Comparison of ENCODE assay signal across 22 cellular contexts in genomic region chr6:37651991-37652390, GRCh38. TPM values are rescaled to one million over a fixed set of nuclear protein-coding genes. Genes with fewer than 3 reads are reported as not detected.
DNase-seq lines count a peak whose midpoint lies in the region; ATAC-seq, FAIRE-seq and TF ChIP-seq lines count a peak whose summit lies in the region.
"Had no signal": no experiment of that assay in that cellular context is flagged by ENCODE, and none has a peak within 500 bp of the region (broad histone marks: within the 10 kb centered on the region; RNA-seq: fewer than 3 reads in every experiment).

No MANE protein-coding gene starts in this region.

- no peak overlapping the region for H4K91ac ChIP-seq in neuronal stem cell (ENCODE audit: low read depth, low read length, poor library complexity)

- H3K14ac ChIP-seq in neuronal stem cell (ENCODE audit: low read length) = peak overlapping the region; percentile 67

- H3K4me2 ChIP-seq in neuronal stem cell (ENCODE audit: insufficient read depth, low read length, poor library complexity, severe bottlenecking) = no peak overlapping the region
- H3K4me2 ChIP-seq: A549, GM23338 had no signal

- H3K27ac ChIP-seq in neuronal stem cell (replicated peaks; ENCODE audit: low read length) = no peak overlapping the region
- no peak overlapping the region for H3K27ac ChIP-seq in tibial artery
- H3K27ac ChIP-seq: 22Rv1, A549, C4-2B had no signal

- peak overlapping the region; percentile 67 for H3K23ac ChIP-seq in neuronal stem cell (ENCODE audit: low read depth, low read length, poor library complexity)

- WGBS in neuronal stem cell (ENCODE audit: extremely low coverage in 2 of 2, insufficient read length in 2 of 2, insufficient replicate concordance in 1 of 2), 2 donors = no CpG with 5 or more reads among the region's 13 CpGs

- FAIRE-seq in HTR-8/SVneo (lab: Jason Lieb, UNC) = peak; percentile 4
- FAIRE-seq: A549, D721Med, G401.6, GM12892, GM18507, H54 had no signal

- no peak overlapping the region for H2BK15ac ChIP-seq in neuronal stem cell (ENCODE audit: low read length)

- H2BK120ac ChIP-seq in neuronal stem cell (ENCODE audit: low read depth, low read length) = no peak overlapping the region

- peaks cover 0 to 2% of the 10 kb centered on the region in 2 donors for H3K36me3 ChIP-seq in neuronal stem cell (replicated peaks in 1 of 2; ENCODE audit: control insufficient read depth in 2 of 2, insufficient read depth in 2 of 2, low read length in 2 of 2)
- peaks cover 0 to 16% (median 15%) of the 10 kb centered on the region in 3 donors for H3K36me3 ChIP-seq in tibial artery

- H3K79me1 ChIP-seq in neuronal stem cell (ENCODE audit: low read depth, low read length) = no peaks in the 10 kb centered on the region

- intact Hi-C loops in left ventricle myocardium superior (cut with micrococcal nuclease) (no loop called here), tibial artery (cut with DNase I; ENCODE audit: low total_unique reads) (no loop called here)

- no peak for TF ChIP-seq CTCF in tibial artery (IDR thresholded peaks at IDR 0.05)

- no peak overlapping the region for H4K8ac ChIP-seq in neuronal stem cell (ENCODE audit: low read depth, low read length)

- H2AFZ ChIP-seq in neuronal stem cell (ENCODE audit: low read length) = no peak overlapping the region
- H2AFZ ChIP-seq: GM23338 had no signal

- no peak overlapping the region for H3K9ac ChIP-seq in neuronal stem cell (ENCODE audit: low read depth, low read length, poor library complexity)

- H2BK5ac ChIP-seq in neuronal stem cell (ENCODE audit: low read length) = no peak overlapping the region

- H2BK12ac ChIP-seq in neuronal stem cell (ENCODE audit: low read length) = no peak overlapping the region

- H3K9me3 ChIP-seq in neuronal stem cell (replicated peaks in 1 of 2; ENCODE audit: control insufficient read depth in 2 of 2, insufficient read depth in 1 of 2, low read depth in 1 of 2, low read length in 2 of 2) (peaks cover 7 to 12% of the 10 kb centered on the region in 2 donors), tibial artery (peaks cover 0 to 16% (median 5%) of the 10 kb centered on the region in 3 donors)
- H3K9me3 ChIP-seq: A549, Caco-2 had no signal

- peak overlapping the region; percentile 85 for H2AK5ac ChIP-seq in neuronal stem cell (ENCODE audit: low read depth, low read length)

- H3K4me1 ChIP-seq in neuronal stem cell (ENCODE audit: control insufficient read depth in 2 of 2, insufficient read depth in 1 of 2, low read depth in 1 of 2, low read length in 2 of 2) (peaks cover 0 to 6% of the 10 kb centered on the region in 2 donors), tibial artery (peaks cover 0 to 13% (median 9%) of the 10 kb centered on the region in 4 donors)
- H3K4me1 ChIP-seq: Caco-2 had no signal

- peak overlapping the region; percentile 81 for H3K18ac ChIP-seq in neuronal stem cell (ENCODE audit: low read length)

- ATAC-seq in left ventricle myocardium superior = peak; percentile 56
- ATAC-seq in HG02798 (IDR thresholded peaks at IDR 0.05; ENCODE audit: poor library complexity, unreplicated experiment) = no peak
- ATAC-seq: A549, GM23338, HCT116 had no signal

- H3K27me3 ChIP-seq in neuronal stem cell (ENCODE audit: control insufficient read depth in 3 of 3, insufficient read depth in 3 of 3, low read depth in 1 of 3, low read length in 3 of 3) = peaks cover 0 to 36% (median 3%) of the 10 kb centered on the region in 3 experiments
- H3K27me3 ChIP-seq in tibial artery = peaks cover 0 to 5% of the 10 kb centered on the region in 2 donors

- H3K4me3 ChIP-seq in neuronal stem cell (ENCODE audit: low read length in 2 of 2) (no peak overlapping the region), tibial artery (no peak overlapping the region)
- H3K4me3 ChIP-seq: A549, GM23338 had no signal

- H3K4ac ChIP-seq in neuronal stem cell (ENCODE audit: low read length) = no peak overlapping the region

- DNase-seq in activated effector memory CD4-positive, alpha-beta T cell treated with anti-CD3 and anti-CD28 coated beads, Interleukin-2, amount 50 U/mL, for 16 hours = peak; percentile 51
- no peak for DNase-seq in activated effector memory CD4-positive, alpha-beta T cell treated with Interleukin-2 at 50 U/mL for 16 hours
- DNase-seq in HTR-8/SVneo (ENCODE audit: insufficient read length, low spot score) (no peak), left ventricle myocardium superior (peak; percentile 59), neuronal stem cell (ENCODE audit: low spot score) (no peak), tibial artery (no peak), NCI-H146 treated with DMSO at 0.1 percent for 48 hours (lab: John Stamatoyannopoulos, UW; ENCODE audit: unreplicated experiment) (no peak)
- DNase-seq: AML-193; Caco-2; CD4-positive, alpha-beta T cell; HFFc6 had no signal

RNA-seq across cellular contexts. Expression of gene MDGA1, which starts 45.7 kb away (rescaled TPM):
- 11.1 TPM for total RNA-seq in left ventricle myocardium superior
- polyA plus RNA-seq in neuronal stem cell (2013, experiment 1 of 2) = 3.4 TPM
- polyA plus RNA-seq in neuronal stem cell (2013, experiment 2 of 2) = 1.9 TPM

Comparison
In these comparisons a context has a peak if more than half of its experiments do, and no peak if none do; other contexts are left out.
1. DNase-seq: peak in activated effector memory CD4-positive, alpha-beta T cell treated with anti-CD3 and anti-CD28 coated beads, Interleukin-2, amount 50 U/mL, for 16 hours (single experiment) and left ventricle myocardium superior (single experiment); none in activated effector memory CD4-positive, alpha-beta T cell treated with Interleukin-2 at 50 U/mL for 16 hours (single experiment), HTR-8/SVneo (single experiment), neuronal stem cell (single experiment), tibial artery (0 of 2) and NCI-H146 treated with DMSO at 0.1 percent for 48 hours (single experiment).